16 cellular contexts compared by ENCODE assay signal in genomic region chr7:18429547-18429946, GRCh38.
DNase-seq lines count a peak whose midpoint lies in the region; ATAC-seq, FAIRE-seq and TF ChIP-seq lines count a peak whose summit lies in the region.
"Had no signal": no experiment of that assay in that cellular context is flagged by ENCODE, and none has a peak within 500 bp of the region (broad histone marks: within the 10 kb centered on the region; RNA-seq: fewer than 3 reads in every experiment).

No MANE protein-coding gene starts in this region.

- no peaks in the 10 kb centered on the region for H3K27me3 ChIP-seq in psoas muscle (ENCODE audit: insufficient read depth in 3 of 3, low read length in 2 of 3)
- H3K27me3 ChIP-seq: suprapubic skin had no signal

- no peaks in the 10 kb centered on the region for H3K4me1 ChIP-seq in psoas muscle
- H3K4me1 ChIP-seq: suprapubic skin had no signal

- in situ Hi-C loops in ACHN (cut with HindIII; ENCODE audit: low pct_ligation_motif_present, low pct_unique_long_range_greater_than_20kb, low sequenced_read_pairs): no loop called here

- no peaks in the 10 kb centered on the region for H3K9me3 ChIP-seq in psoas muscle
- H3K9me3 ChIP-seq: left ventricle myocardium inferior, suprapubic skin had no signal

- H3K36me3 ChIP-seq in psoas muscle (ENCODE audit: insufficient read depth in 1 of 2, low read depth in 1 of 2): no peaks in the 10 kb centered on the region
- H3K36me3 ChIP-seq: left ventricle myocardium inferior, suprapubic skin had no signal

- no peak overlapping the region for H3K4me3 ChIP-seq in psoas muscle
- H3K4me3 ChIP-seq: left ventricle myocardium inferior, suprapubic skin had no signal

- WGBS in psoas muscle, 3 donors: 81 to 88% (median 86%) methylated on average over 3 of the region's 3 CpGs

- DNase-seq in ACHN: peak; percentile 83
- DNase-seq in HTR-8/SVneo (ENCODE audit: insufficient read length, low spot score): peak; percentile 14
- DNase-seq in astrocyte of the hippocampus (ENCODE audit: low read depth, low spot score): peak; percentile 49
- peak; percentile 58 for DNase-seq in foreskin melanocyte
- DNase-seq in activated CD4-positive, CD25-positive, alpha-beta regulatory T cell treated with anti-CD3 and anti-CD28 coated beads, Interleukin-2, amount 50 U/mL, for 72 hours: no peak
- DNase-seq in frontal cortex (ENCODE audit: low spot score in 2 of 2): no peak
- no peak for DNase-seq in NCI-H1417 treated with DMSO at 0.1 percent for 48 hours (lab: John Stamatoyannopoulos, UW)
- no peak for DNase-seq in psoas muscle
- DNase-seq: Calu3, left ventricle myocardium inferior, NCI-H2107, NCI-H82, T-helper 2 cell had no signal

- no peak for ATAC-seq in psoas muscle
- ATAC-seq: activated CD4-positive, CD25-positive, alpha-beta regulatory T cell treated with anti-CD3 and anti-CD28 coated beads, Interleukin-2, amount 50 U/mL, for 24 hours; activated naive CD4-positive, alpha-beta T cell treated with anti-CD3 and anti-CD28 coated beads, Interleukin-2, amount 50 U/mL, for 72 hours had no signal

- no peak for TF ChIP-seq CTCF in psoas muscle (IDR thresholded peaks at IDR 0.05)

- FAIRE-seq in HTR-8/SVneo (lab: Jason Lieb, UNC): no peak
- no peak for FAIRE-seq in frontal cortex (lab: Jason Lieb, UNC)

- no peak overlapping the region for H3K27ac ChIP-seq in psoas muscle
- H3K27ac ChIP-seq: left ventricle myocardium inferior, suprapubic skin had no signal

- intact Hi-C loops in psoas muscle (cut with DNase I): no loop called here

Comparison
In these comparisons a context has a peak if more than half of its experiments do, and no peak if none do; other contexts are left out.
1. DNase-seq: peak in ACHN (single experiment), HTR-8/SVneo (single experiment), astrocyte of the hippocampus (single experiment) and foreskin melanocyte (single experiment); none in activated CD4-positive, CD25-positive, alpha-beta regulatory T cell treated with anti-CD3 and anti-CD28 coated beads, Interleukin-2, amount 50 U/mL, for 72 hours (single experiment), frontal cortex (0 of 2), NCI-H1417 treated with DMSO at 0.1 percent for 48 hours (single experiment) and psoas muscle (0 of 2).